In genomic region chr1:205456868-205457724, GRCh38 we compare ENCODE assay signal across 10 cellular contexts. TPM values are rescaled to one million over a fixed set of nuclear protein-coding genes. Genes with fewer than 3 reads are reported as not detected.
DNase-seq lines count a peak whose midpoint lies in the region; ATAC-seq and TF ChIP-seq lines count a peak whose summit lies in the region.
"Had no signal": no experiment of that assay in that cellular context is flagged by ENCODE, and none has a peak within 500 bp of the region (broad histone marks: within the 10 kb centered on the region; RNA-seq: fewer than 3 reads in every experiment).

No MANE protein-coding gene starts in this region.

- TF ChIP-seq CTCF in Peyer's patch (IDR thresholded peaks at IDR 0.05) (no peak), hepatocyte (IDR thresholded peaks at IDR 0.05; ENCODE audit: poor library complexity) (no peak), thoracic aorta (IDR thresholded peaks at IDR 0.05) (no peak), lower leg skin (IDR thresholded peaks at IDR 0.05) (no peak)

- H4K20me1 ChIP-seq in hepatocyte (ENCODE audit: insufficient read depth, poor library complexity, severe bottlenecking) = no peaks in the 10 kb centered on the region

- H3K27me3 ChIP-seq in Peyer's patch (peaks cover 0 to 42% of the 10 kb centered on the region in 2 donors), hepatocyte (peaks cover 81% of the 10 kb centered on the region), thoracic aorta (replicated peaks; ENCODE audit: insufficient read depth) (peaks cover 16% of the 10 kb centered on the region)

- H3K4me1 ChIP-seq in Peyer's patch (peaks cover 5 to 23% (median 12%) of the 10 kb centered on the region in 4 donors), hepatocyte (ENCODE audit: insufficient read depth) (peaks cover 9% of the 10 kb centered on the region), thoracic aorta (ENCODE audit: control insufficient read depth in 1 of 2, low read depth in 2 of 2) (peaks cover 13 to 16% of the 10 kb centered on the region in 2 donors)

- H3K4me3 ChIP-seq in Peyer's patch = peak overlapping the region in 3 of 4 donors; percentile 30 to 42 (median 37)
- no peak overlapping the region for H3K4me3 ChIP-seq in hepatocyte
- peak overlapping the region; percentile 43 for H3K4me3 ChIP-seq in thoracic aorta
- H3K4me3 ChIP-seq in lower leg skin (ENCODE audit: low read depth, poor library complexity, severe bottlenecking) = no peak overlapping the region

- peak; percentile 30 for DNase-seq in activated T-cell treated with anti-CD3 and anti-CD28 coated beads, Interleukin-2, amount 50 U/mL, for 1 hour
- DNase-seq in activated T-cell treated with anti-CD3 and anti-CD28 coated beads for 4 hours (no peak), Peyer's patch (no peak), hepatocyte (ENCODE audit: low spot score) (no peak), thoracic aorta (ENCODE audit: low spot score) (no peak), lower leg skin (ENCODE audit: low spot score in 2 of 2) (no peak), mucosa of gallbladder (ENCODE audit: low spot score) (no peak)

- no peaks in the 10 kb centered on the region for H3K79me2 ChIP-seq in hepatocyte

- no peak overlapping the region for H3K27ac ChIP-seq in Peyer's patch
- H3K27ac ChIP-seq in hepatocyte = no peak overlapping the region
- H3K27ac ChIP-seq in thoracic aorta = no peak overlapping the region
- H3K27ac ChIP-seq: C4-2B, neutrophil had no signal

- no peak for TF ChIP-seq POLR2A in Peyer's patch (IDR thresholded peaks at IDR 0.05)
- no peak for TF ChIP-seq POLR2A in lower leg skin (IDR thresholded peaks at IDR 0.05)

- no peaks in the 10 kb centered on the region for H3K9me3 ChIP-seq in Peyer's patch
- H3K9me3 ChIP-seq in hepatocyte (ENCODE audit: low read depth) = no peaks in the 10 kb centered on the region
- no peaks in the 10 kb centered on the region for H3K9me3 ChIP-seq in thoracic aorta
- H3K9me3 ChIP-seq: neutrophil had no signal

- peak overlapping the region; percentile 83 for H3K4me2 ChIP-seq in hepatocyte

- no peaks in the 10 kb centered on the region for H3K9me2 ChIP-seq in hepatocyte (replicated peaks; ENCODE audit: insufficient read depth)

- peak overlapping the region; percentile 45 for H2AFZ ChIP-seq in hepatocyte

- intact Hi-C loops in lower leg skin (cut with DNase I; ENCODE audit: low total_unique reads) = no loop called here

- H3K36me3 ChIP-seq in Peyer's patch = no peaks in the 10 kb centered on the region
- H3K36me3 ChIP-seq in hepatocyte (replicated peaks; ENCODE audit: insufficient read depth, low read depth) = no peaks in the 10 kb centered on the region
- no peaks in the 10 kb centered on the region for H3K36me3 ChIP-seq in thoracic aorta
- H3K36me3 ChIP-seq: neutrophil had no signal

- WGBS in hepatocyte (ENCODE audit: low lambda C conversion rate, missing lambda C conversion rate) = 1% methylated on average over 9 of the region's 74 CpGs
- WGBS in lower leg skin, 2 donors = 1% methylated on average over 29 to 33 of the region's 74 CpGs

- ATAC-seq in thoracic aorta (ENCODE audit: insufficient number of reproducible peaks, low FRiP score, low read depth) = no peak
- ATAC-seq in HG03045 (IDR thresholded peaks at IDR 0.05; ENCODE audit: unreplicated experiment) = no peak

RNA-seq across cellular contexts. Expression of gene BLACAT1, which starts 1.3 kb away (rescaled TPM):
- total RNA-seq in Peyer's patch (1 to 10 TPM in 2 of 4 donors, under 1 TPM in 1, not detected in 1; 0.53 to 3.6 (median 1.5) TPM), hepatocyte (0.40 and 0.48 TPM in 2 replicates), thoracic aorta (not detected), lower leg skin (under 1 TPM in 1 of 4 donors, not detected in 3; 0.26 TPM), mucosa of gallbladder (0.81 TPM)
- 0.35 and 0.58 TPM in 2 replicates for polyA plus RNA-seq in hepatocyte

RNA-seq across cellular contexts. Expression of gene LEMD1, which starts 35.2 kb away (rescaled TPM):
- total RNA-seq in Peyer's patch (1 to 10 TPM in 2 of 4 donors, not detected in 2; 2.4 to 3.7 TPM), hepatocyte (2.4 TPM in 1 of 2 replicates, not detected in the other), thoracic aorta (not detected), lower leg skin (not detected), mucosa of gallbladder (1.0 TPM)
- 0.35 and 2.6 TPM in 2 replicates for polyA plus RNA-seq in hepatocyte

RNA-seq across cellular contexts. Expression of gene CDK18, which starts 47.4 kb away (rescaled TPM):
- total RNA-seq in Peyer's patch (100 to 1,000 TPM in 1 of 4 donors, 10 to 100 TPM in 3; 47.0 to 126 (median 80.7) TPM), hepatocyte (4.5 and 8.0 TPM in 2 replicates), thoracic aorta (10 to 100 TPM; 18.6 to 35.2 TPM), lower leg skin (1 to 10 TPM; 4.5 to 6.5 (median 5.1) TPM), mucosa of gallbladder (76.4 TPM)
- 16.7 and 20.0 TPM in 2 replicates for polyA plus RNA-seq in hepatocyte

Comparison
In these comparisons a context has a peak if more than half of its experiments do, and no peak if none do; other contexts are left out.
1. H3K4me3 ChIP-seq: peak in Peyer's patch (3 of 4) and thoracic aorta (single experiment); none in hepatocyte (single experiment) and lower leg skin (single experiment).